Comparison of ENCODE assay signal across 26 cellular contexts in the genomic region with DNA sequence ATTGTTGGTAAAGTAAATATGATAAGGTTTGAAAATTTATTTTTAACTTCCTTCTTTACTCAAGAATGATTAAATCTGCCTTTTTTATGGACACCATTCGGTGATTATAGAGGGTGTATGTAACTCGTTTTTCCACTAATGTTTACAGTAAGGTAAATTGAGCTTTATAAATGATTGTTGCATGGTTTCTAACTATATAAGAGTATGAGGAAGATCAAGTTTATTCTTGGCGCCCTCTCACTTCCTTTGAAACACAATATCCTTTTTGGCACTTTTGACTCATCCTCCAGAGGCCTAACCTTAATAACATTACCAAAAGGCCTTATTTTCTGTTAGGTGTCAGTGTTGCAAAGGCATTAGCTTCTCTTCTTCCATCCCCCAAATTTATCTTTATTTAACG. TPM values are rescaled to one million over a fixed set of nuclear protein-coding genes. Genes with fewer than 3 reads are reported as not detected.
DNase-seq lines count a peak whose midpoint lies in the region; ATAC-seq, FAIRE-seq and TF ChIP-seq lines count a peak whose summit lies in the region.
"Had no signal": no experiment of that assay in that cellular context is flagged by ENCODE, and none has a peak within 500 bp of the region (broad histone marks: within the 10 kb centered on the region; RNA-seq: fewer than 3 reads in every experiment).

No MANE protein-coding gene starts in this region.

- H3K27ac ChIP-seq in pancreas (no peak overlapping the region), neuronal stem cell (replicated peaks; ENCODE audit: low read length) (no peak overlapping the region)
- H3K27ac ChIP-seq: ascending aorta, gastrocnemius medialis, hepatocyte, left lung, spleen, suprapubic skin, uterus had no signal

- no peak for TF ChIP-seq CTCF in epithelial cell of esophagus (IDR thresholded peaks at IDR 0.05; ENCODE audit: insufficient read depth, low read depth, low read length, missing control alignments)
- TF ChIP-seq CTCF in pancreas (IDR thresholded peaks at IDR 0.05): no peak

- H3K14ac ChIP-seq in neuronal stem cell (ENCODE audit: low read length): no peak overlapping the region

- H2BK15ac ChIP-seq in neuronal stem cell (ENCODE audit: low read length): no peak overlapping the region

- no peak overlapping the region for H2BK120ac ChIP-seq in neuronal stem cell (ENCODE audit: low read depth, low read length)

- no peak overlapping the region for H2AFZ ChIP-seq in neuronal stem cell (ENCODE audit: low read length)
- H2AFZ ChIP-seq: hepatocyte had no signal

- no peak overlapping the region for H2BK5ac ChIP-seq in neuronal stem cell (ENCODE audit: low read length)

- no peaks in the 10 kb centered on the region for H3K79me1 ChIP-seq in neuronal stem cell (ENCODE audit: low read depth, low read length)

- H3K9ac ChIP-seq in neuronal stem cell (ENCODE audit: low read depth, low read length, poor library complexity): no peak overlapping the region
- H3K9ac ChIP-seq: SK-N-SH had no signal

- H3K36me3 ChIP-seq in pancreas (no peaks in the 10 kb centered on the region), neuronal stem cell (replicated peaks in 1 of 2; ENCODE audit: control insufficient read depth in 2 of 2, insufficient read depth in 2 of 2, low read length in 2 of 2) (peaks cover 0 to 10% of the 10 kb centered on the region in 2 donors)
- H3K36me3 ChIP-seq: gastrocnemius medialis, HAP-1, left lung, spleen, suprapubic skin, uterus had no signal

- ATAC-seq in pancreas (peak in 3 of 4 donors; percentile 29 to 44 (median 41)), GM21447 (IDR thresholded peaks at IDR 0.05; ENCODE audit: unreplicated experiment) (no peak)
- ATAC-seq: activated naive CD4-positive, alpha-beta T cell treated with anti-CD3 and anti-CD28 coated beads, Interleukin-2, amount 50 U/mL, for 72 hours; left lung; natural killer cell; stimulated activated memory B cell treated with anti-CD40 and anti-IgM and Interleukin-4, amounts not matched to agents 10 μg/mL and 1 μg/mL and 100 μg/mL, for 72 hours had no signal

- H3K4me1 ChIP-seq in pancreas (peaks cover 0 to 6% (median 4%) of the 10 kb centered on the region in 3 donors), neuronal stem cell (ENCODE audit: control insufficient read depth in 2 of 2, insufficient read depth in 1 of 2, low read depth in 1 of 2, low read length in 2 of 2) (peaks cover 0 to 3% of the 10 kb centered on the region in 2 donors)
- H3K4me1 ChIP-seq: left lung, spleen, suprapubic skin, uterus had no signal

- intact Hi-C loops in pancreas (cut with DNase I): no loop called here

- WGBS in pancreas, 2 donors: 51 to 55% methylated on average over 4 of the region's 4 CpGs
- no CpG with 5 or more reads among the region's 4 CpGs for WGBS in neuronal stem cell (ENCODE audit: extremely low coverage in 2 of 2, insufficient read length in 2 of 2, insufficient replicate concordance in 1 of 2), 2 donors

- H3K4me3 ChIP-seq in epithelial cell of esophagus (ENCODE audit: low read length) (no peak overlapping the region), pancreas (no peak overlapping the region), neuronal stem cell (ENCODE audit: low read length in 2 of 2) (no peak overlapping the region)
- H3K4me3 ChIP-seq: ascending aorta, gastrocnemius medialis, HAP-1, hepatocyte, left lung, spleen, suprapubic skin, uterus had no signal

- DNase-seq in NCI-H510A treated with DMSO at 0.1 percent for 48 hours (lab: John Stamatoyannopoulos, UW): peak; percentile 21
- no peak for DNase-seq in NCI-H510A (lab: John Stamatoyannopoulos, UW)
- peak; percentile 10 for DNase-seq in NCI-H69 (lab: John Stamatoyannopoulos, UW)
- peak; percentile 22 for DNase-seq in epithelial cell of esophagus (ENCODE audit: low read depth)
- no peak for DNase-seq in pancreas
- DNase-seq in erythroblast (lab: John Stamatoyannopoulos, UW): no peak
- no peak for DNase-seq in neuronal stem cell (ENCODE audit: low spot score)
- DNase-seq: activated CD8-positive, alpha-beta memory T cell treated with anti-CD3 and anti-CD28 coated beads, Interleukin-2, amount 50 U/mL, for 4 hours; CD8-positive, alpha-beta memory T cell; gastrocnemius medialis; KG1; left lung; natural killer cell; NCI-H524; SK-N-SH; spleen; stimulated activated CD4-positive, alpha-beta T cell treated with anti-CD3 and anti-CD28 coated beads, Interleukin-4, amount 100 ng/mL, for 1 hour; T-helper 2 cell; uterus had no signal

- no peak for TF ChIP-seq POLR2A in erythroblast (IDR thresholded peaks at IDR 0.05; ENCODE audit: low read length)

- no peaks in the 10 kb centered on the region for H3K27me3 ChIP-seq in pancreas
- H3K27me3 ChIP-seq in neuronal stem cell (ENCODE audit: control insufficient read depth in 3 of 3, insufficient read depth in 3 of 3, low read depth in 1 of 3, low read length in 3 of 3): no peaks in the 10 kb centered on the region
- H3K27me3 ChIP-seq: ascending aorta, gastrocnemius medialis, hepatocyte, left lung, spleen, suprapubic skin, uterus had no signal

- FAIRE-seq in pancreas (lab: Jason Lieb, UNC): peak; percentile 82

- H3K4me2 ChIP-seq in neuronal stem cell (ENCODE audit: insufficient read depth, low read length, poor library complexity, severe bottlenecking): no peak overlapping the region
- H3K4me2 ChIP-seq: hepatocyte, SK-N-SH had no signal

- H4K91ac ChIP-seq in neuronal stem cell (ENCODE audit: low read depth, low read length, poor library complexity): no peak overlapping the region

- no peak overlapping the region for H3K4ac ChIP-seq in neuronal stem cell (ENCODE audit: low read length)

- no peak overlapping the region for H2BK12ac ChIP-seq in neuronal stem cell (ENCODE audit: low read length)

- no peak overlapping the region for H4K8ac ChIP-seq in neuronal stem cell (ENCODE audit: low read depth, low read length)

- H3K18ac ChIP-seq in neuronal stem cell (ENCODE audit: low read length): no peak overlapping the region

- H3K9me3 ChIP-seq in pancreas (no peaks in the 10 kb centered on the region), neuronal stem cell (replicated peaks in 1 of 2; ENCODE audit: control insufficient read depth in 2 of 2, insufficient read depth in 1 of 2, low read depth in 1 of 2, low read length in 2 of 2) (no peaks in the 10 kb centered on the region)
- H3K9me3 ChIP-seq: ascending aorta, gastrocnemius medialis, HAP-1, left lung, SK-N-SH, spleen, suprapubic skin, uterus had no signal

- no peak overlapping the region for H2AK5ac ChIP-seq in neuronal stem cell (ENCODE audit: low read depth, low read length)

- no peak overlapping the region for H3K23ac ChIP-seq in neuronal stem cell (ENCODE audit: low read depth, low read length, poor library complexity)

RNA-seq across cellular contexts. Expression of a gene that starts 41.8 kb away (rescaled TPM):
- total RNA-seq in pancreas: 1 to 10 TPM; 4.8 to 9.9 (median 7.3) TPM
- 1 to 10 TPM; 4.4 to 8.5 TPM for polyA plus RNA-seq in pancreas
- polyA plus RNA-seq in neuronal stem cell (2013, experiment 1 of 2): 14.1 TPM
- 14.4 TPM for polyA plus RNA-seq in neuronal stem cell (2013, experiment 2 of 2)

Comparison
In these comparisons a context has a peak if more than half of its experiments do, and no peak if none do; other contexts are left out.
1. DNase-seq: peak in NCI-H510A treated with DMSO at 0.1 percent for 48 hours (single experiment), NCI-H69 (single experiment) and epithelial cell of esophagus (single experiment); none in NCI-H510A (single experiment), pancreas (0 of 6), erythroblast (0 of 2) and neuronal stem cell (single experiment).